16 cellular contexts compared by ENCODE assay signal in the genomic region with DNA sequence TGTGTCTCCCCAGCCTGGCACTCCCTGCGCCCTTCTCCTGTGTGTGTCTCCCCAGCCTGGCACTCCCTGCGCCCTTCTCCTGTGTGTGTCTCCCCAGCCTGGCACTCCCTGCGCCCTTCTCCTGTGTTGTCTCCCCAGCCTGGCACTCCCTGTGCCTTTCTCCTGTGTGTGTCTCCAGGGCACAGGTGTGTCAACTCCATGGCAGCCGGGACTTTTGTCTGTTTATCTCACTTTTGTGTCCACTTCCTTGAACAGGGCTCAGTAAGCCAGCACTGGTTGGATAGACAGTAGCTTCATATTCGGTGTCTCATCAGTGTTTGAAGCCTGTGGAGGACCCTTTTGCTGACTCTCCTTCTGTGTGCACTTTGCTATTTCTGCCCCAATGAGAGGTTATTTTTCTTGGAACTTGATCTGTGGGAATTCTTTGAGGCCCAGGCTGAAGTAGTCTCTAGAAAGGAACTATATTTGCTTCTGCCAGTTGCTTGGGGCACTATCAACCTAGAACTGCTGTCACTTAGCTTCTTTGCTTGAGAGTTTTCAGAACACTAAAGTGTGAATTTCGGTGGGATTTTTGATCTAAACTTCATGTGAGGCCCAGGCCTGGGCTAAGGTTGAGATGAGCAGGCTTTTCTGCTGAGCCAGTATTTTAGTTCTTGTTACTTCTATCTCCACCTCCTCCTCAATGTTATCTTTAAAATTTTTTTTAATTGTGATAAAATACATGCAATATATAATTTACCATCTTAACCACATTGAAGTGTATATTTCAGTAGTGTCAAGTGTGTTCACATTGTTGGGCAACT. TPM values are rescaled to one million over a fixed set of nuclear protein-coding genes. Genes with fewer than 3 reads are reported as not detected.
DNase-seq lines count a peak whose midpoint lies in the region; TF ChIP-seq lines count a peak whose summit lies in the region.
"Had no signal": no experiment of that assay in that cellular context is flagged by ENCODE, and none has a peak within 500 bp of the region (broad histone marks: within the 10 kb centered on the region; RNA-seq: fewer than 3 reads in every experiment).

No MANE protein-coding gene starts in this region.

- H3K9me3 ChIP-seq in prostate gland, result no peaks in the 10 kb centered on the region
- H3K9me3 ChIP-seq in CD8-positive, alpha-beta memory T cell (ENCODE audit: low read length), result no peaks in the 10 kb centered on the region
- H3K9me3 ChIP-seq: tibial artery had no signal

- H3K27me3 Mint-ChIP-seq in CD14-positive monocyte (ENCODE audit: low read depth in 3 of 3), result peaks cover 0 to 4% (median 0%) of the 10 kb centered on the region in 3 donors
- H3K27me3 Mint-ChIP-seq in CD8-positive, alpha-beta memory T cell, result no peaks in the 10 kb centered on the region

- WGBS in prostate gland, result 26% methylated on average over 6 of the region's 6 CpGs

- peak; percentile 36 for DNase-seq in DMS53 (lab: John Stamatoyannopoulos, UW)
- no peak for DNase-seq in DMS53 treated with DMSO at 0.1 percent for 48 hours (lab: John Stamatoyannopoulos, UW; ENCODE audit: unreplicated experiment)
- peak; percentile 60 for DNase-seq in astrocyte of the hippocampus (ENCODE audit: low read depth, low spot score)
- DNase-seq in fibroblast of peridontal ligament (ENCODE audit: extremely low read depth), result peak; percentile 25
- DNase-seq in prostate gland (ENCODE audit: low spot score), result peak; percentile 73
- no peak for DNase-seq in CD14-positive monocyte (ENCODE audit: low spot score)
- DNase-seq in CD8-positive, alpha-beta memory T cell, result no peak
- no peak for DNase-seq in nucleus accumbens (lab: John Stamatoyannopoulos, UW)
- DNase-seq: activated naive CD4-positive, alpha-beta T cell treated with anti-CD3 and anti-CD28 coated beads, Interleukin-2, amount 50 U/mL, for 16 hours; activated T-cell treated with anti-CD3 and anti-CD28 coated beads, Interleukin-2, amount 50 U/mL, for 1 hour; DMS 273 treated with DMSO at 0.1 percent for 48 hours; NCI-H1417 treated with DMSO at 0.1 percent for 48 hours; NCI-H345; tibial artery had no signal

- peaks cover 6% of the 10 kb centered on the region for H3K4me1 ChIP-seq in prostate gland (replicated peaks)
- H3K4me1 ChIP-seq in CD8-positive, alpha-beta memory T cell (ENCODE audit: insufficient read depth, low read length), result peaks cover 5% of the 10 kb centered on the region

- H3K4me1 Mint-ChIP-seq in CD14-positive monocyte, result peaks cover 2% of the 10 kb centered on the region
- peaks cover 9 to 19% (median 11%) of the 10 kb centered on the region in 3 donors for H3K4me1 Mint-ChIP-seq in CD8-positive, alpha-beta memory T cell

- peaks cover 9 to 13% (median 11%) of the 10 kb centered on the region in 7 donors for H3K9me3 Mint-ChIP-seq in CD14-positive monocyte
- peaks cover 0 to 4% (median 0%) of the 10 kb centered on the region in 5 donors for H3K9me3 Mint-ChIP-seq in CD8-positive, alpha-beta memory T cell

- H3K4me3 Mint-ChIP-seq in CD14-positive monocyte, result no peak overlapping the region
- no peak overlapping the region for H3K4me3 Mint-ChIP-seq in CD8-positive, alpha-beta memory T cell

- intact Hi-C loops in prostate gland (cut with DNase I) (no loop called here), CD14-positive monocyte (cut with micrococcal nuclease) (no loop called here)

- no peak for TF ChIP-seq POLR2A in prostate gland (IDR thresholded peaks at IDR 0.05)

- H3K27ac Mint-ChIP-seq in CD14-positive monocyte, result no peak overlapping the region
- H3K27ac Mint-ChIP-seq in CD8-positive, alpha-beta memory T cell, result peak overlapping the region in 2 of 8 donors; percentile 11 to 12

- peak overlapping the region in 1 of 2 donors; percentile 34 for H3K27ac ChIP-seq in prostate gland
- H3K27ac ChIP-seq in CD8-positive, alpha-beta memory T cell (ENCODE audit: low read depth, low read length), result no peak overlapping the region
- H3K27ac ChIP-seq: 22Rv1, tibial artery had no signal

- no peak overlapping the region for H3K4me3 ChIP-seq in prostate gland
- H3K4me3 ChIP-seq in CD8-positive, alpha-beta memory T cell (ENCODE audit: low read length), result no peak overlapping the region
- H3K4me3 ChIP-seq: lung, tibial artery had no signal

- CTCF ChIA-PET in CD8-positive, alpha-beta memory T cell (lab: Charles Lee), result no interaction called here

- POLR2A ChIA-PET in CD8-positive, alpha-beta memory T cell (lab: Charles Lee), result no interaction called here

- H3K36me3 Mint-ChIP-seq in CD14-positive monocyte, result peaks cover 0 to 4% of the 10 kb centered on the region in 2 donors
- H3K36me3 Mint-ChIP-seq in CD8-positive, alpha-beta memory T cell, result peaks cover 0 to 6% (median 3%) of the 10 kb centered on the region in 3 donors

- H3K27me3 ChIP-seq in prostate gland (replicated peaks; ENCODE audit: insufficient read depth), result no peaks in the 10 kb centered on the region
- no peaks in the 10 kb centered on the region for H3K27me3 ChIP-seq in CD8-positive, alpha-beta memory T cell (ENCODE audit: insufficient read depth, low read length, poor library complexity, severe bottlenecking)
- H3K27me3 ChIP-seq: tibial artery had no signal

- TF ChIP-seq CTCF in prostate gland (IDR thresholded peaks at IDR 0.05) (no peak), CD14-positive monocyte (IDR thresholded peaks at IDR 0.05) (no peak)

- H3K36me3 ChIP-seq in prostate gland, result no peaks in the 10 kb centered on the region
- H3K36me3 ChIP-seq in CD8-positive, alpha-beta memory T cell (ENCODE audit: insufficient read depth, low read length), result no peaks in the 10 kb centered on the region
- H3K36me3 ChIP-seq: tibial artery had no signal

RNA-seq across cellular contexts. Expression of gene ASB1, which starts 8.3 kb away (rescaled TPM):
- 10 to 100 TPM; 11.9 to 27.8 TPM for total RNA-seq in prostate gland
- 10 to 100 TPM; 15.1 to 16.0 TPM for polyA plus RNA-seq in CD14-positive monocyte
- total RNA-seq in CD8-positive, alpha-beta memory T cell, result 10 to 100 TPM; 41.8 to 41.9 TPM
- 25.9 TPM for polyA plus RNA-seq in CD8-positive, alpha-beta memory T cell

Comparison
In these comparisons a context has a peak if more than half of its experiments do, and no peak if none do; other contexts are left out.
1. DNase-seq: peak in DMS53 (single experiment), astrocyte of the hippocampus (single experiment), fibroblast of peridontal ligament (single experiment) and prostate gland (single experiment); none in DMS53 treated with DMSO at 0.1 percent for 48 hours (single experiment), CD14-positive monocyte (single experiment), CD8-positive, alpha-beta memory T cell (0 of 5) and nucleus accumbens (0 of 56).